Comparison of ENCODE assay signal across 14 cellular contexts in genomic region chr13:49733181-49733951, GRCh38. TPM values are rescaled to one million over a fixed set of nuclear protein-coding genes. Genes with fewer than 3 reads are reported as not detected.
DNase-seq lines count a peak whose midpoint lies in the region; ATAC-seq and TF ChIP-seq lines count a peak whose summit lies in the region.
"Had no signal": no experiment of that assay in that cellular context is flagged by ENCODE, and none has a peak within 500 bp of the region (broad histone marks: within the 10 kb centered on the region; RNA-seq: fewer than 3 reads in every experiment).

No MANE protein-coding gene starts in this region.

- no peaks in the 10 kb centered on the region for H3K4me1 Mint-ChIP-seq in natural killer cell

- peaks cover 10 to 26% of the 10 kb centered on the region in 2 experiments for H3K79me1 ChIP-seq in IMR-90 (ENCODE audit: low read depth in 1 of 2, low read length in 2 of 2)

- H3K4me3 Mint-ChIP-seq in natural killer cell: no peak overlapping the region
- H3K4me3 Mint-ChIP-seq: activated T-cell treated with anti-CD3 and anti-CD28 coated beads, Interleukin-2, amount 50 U/mL, for 72 hours had no signal

- H4K20me1 ChIP-seq in IMR-90 (ENCODE audit: insufficient read depth, low read length): peaks cover 9% of the 10 kb centered on the region

- no peaks in the 10 kb centered on the region for H3K27me3 ChIP-seq in IMR-90 (ENCODE audit: control insufficient read depth, insufficient read depth, low read length)
- no peaks in the 10 kb centered on the region for H3K27me3 ChIP-seq in lower lobe of right lung (ENCODE audit: low read depth)

- no peak overlapping the region for H2AK9ac ChIP-seq in IMR-90 (replicated peaks; ENCODE audit: low read depth, low read length, poor library complexity)

- no peaks in the 10 kb centered on the region for H3K9me3 ChIP-seq in IMR-90 (ENCODE audit: control insufficient read depth, insufficient read depth, low read length)
- no peaks in the 10 kb centered on the region for H3K9me3 ChIP-seq in lower lobe of right lung
- H3K9me3 ChIP-seq: left ventricle myocardium inferior had no signal

- no peak overlapping the region for H3K18ac ChIP-seq in IMR-90 (ENCODE audit: low read depth, low read length)

- H3K27me3 Mint-ChIP-seq in natural killer cell (ENCODE audit: low read depth in 2 of 2): no peaks in the 10 kb centered on the region

- no peak overlapping the region for H3K56ac ChIP-seq in IMR-90 (ENCODE audit: extremely low read depth, insufficient read depth, low read length)

- no peak overlapping the region for H2AFZ ChIP-seq in IMR-90 (replicated peaks; ENCODE audit: low read length, poor library complexity)

- no peak overlapping the region for H3K9ac ChIP-seq in IMR-90 (ENCODE audit: low read depth, low read length)

- no peak overlapping the region for H3K23ac ChIP-seq in IMR-90 (ENCODE audit: low read depth, low read length)

- POLR2A ChIA-PET in IMR-90 (lab: Charles Lee; ENCODE audit: unreplicated experiment): no interaction called here

- H3K4me1 ChIP-seq in IMR-90 (ENCODE audit: control insufficient read depth, insufficient read depth, low read length) (no peaks in the 10 kb centered on the region; the same call in 1 of the 2 replicates), lower lobe of right lung (no peaks in the 10 kb centered on the region)

- no peak overlapping the region for H4K8ac ChIP-seq in IMR-90 (ENCODE audit: low read depth in 2 of 2, low read length in 2 of 2)

- peaks cover 5% of the 10 kb centered on the region for H3K9me1 ChIP-seq in IMR-90 (ENCODE audit: insufficient read depth, low read length)

- no peak overlapping the region for H4K91ac ChIP-seq in IMR-90 (ENCODE audit: insufficient read depth, low read depth, low read length)

- H3K4ac ChIP-seq in IMR-90 (ENCODE audit: low read depth, low read length): no peak overlapping the region

- dilution Hi-C loops in IMR-90 (cut with HindIII; ENCODE audit: low sequenced_read_pairs, unreplicated experiment): no loop called here

- no TSS peak for BruUV-seq in IMR-90 (replicated peaks; lab: Mats Ljungman, UMichigan)

- H3K27ac ChIP-seq in IMR-90 (ENCODE audit: insufficient read depth, low read length) (no peak overlapping the region), lower lobe of right lung (peak overlapping the region; percentile 14)

- H2BK20ac ChIP-seq in IMR-90 (ENCODE audit: low read depth, low read length): no peak overlapping the region

- H3K4me2 ChIP-seq in IMR-90 (ENCODE audit: low read depth, low read length): no peak overlapping the region

- peak; percentile 9 for DNase-seq in AG20443 (ENCODE audit: low spot score)
- peak; percentile 27 for DNase-seq in IMR-90
- peak; percentile 4 for DNase-seq in dermis blood vessel endothelial cell
- DNase-seq in lower lobe of right lung: peak; percentile 52
- DNase-seq in NCI-H2196 treated with DMSO at 0.1 percent for 48 hours (lab: John Stamatoyannopoulos, UW; ENCODE audit: unreplicated experiment): no peak
- no peak for DNase-seq in epidermal melanocyte (ENCODE audit: insufficient read length, low spot score)
- no peak for DNase-seq in posterior cingulate gyrus
- no peak for DNase-seq in natural killer cell
- DNase-seq: activated CD4-positive, alpha-beta T cell treated with anti-CD3 and anti-CD28 coated beads for 4 hours; activated T-cell treated with anti-CD3 and anti-CD28 coated beads, Interleukin-2, amount 50 U/mL, for 72 hours; amniotic stem cell; DND-41; effector CD4-positive, alpha-beta T cell; left ventricle myocardium inferior had no signal

- 0 out of 2 replicates have a peak overlapping the region, but pooled peaks have one; percentile 32 for H3K14ac ChIP-seq in IMR-90 (replicated peaks; ENCODE audit: low read depth, low read length)

- no peak overlapping the region for H2BK5ac ChIP-seq in IMR-90 (ENCODE audit: low read depth, low read length, poor library complexity, severe bottlenecking)

- peaks cover 8% of the 10 kb centered on the region for H3K36me3 ChIP-seq in IMR-90 (ENCODE audit: control insufficient read depth, insufficient read depth, low read length)
- peaks cover 16% of the 10 kb centered on the region for H3K36me3 ChIP-seq in lower lobe of right lung

- H3K4me3 ChIP-seq in IMR-90 (ENCODE audit: insufficient read depth, low read depth, low read length): no peak overlapping the region
- no peak overlapping the region for H3K4me3 ChIP-seq in lower lobe of right lung
- H3K4me3 ChIP-seq: left ventricle myocardium inferior had no signal

- H3K9me3 Mint-ChIP-seq in natural killer cell: no peaks in the 10 kb centered on the region
- H3K9me3 Mint-ChIP-seq: activated T-cell treated with anti-CD3 and anti-CD28 coated beads, Interleukin-2, amount 50 U/mL, for 72 hours had no signal

- no peak overlapping the region for H2BK15ac ChIP-seq in IMR-90 (ENCODE audit: low read depth, low read length)

- TF ChIP-seq CTCF in IMR-90 (conservative IDR thresholded peaks at IDR 0.05; ENCODE audit: low read depth, low read length) (no peak), lower lobe of right lung (IDR thresholded peaks at IDR 0.05) (no peak), natural killer cell (IDR thresholded peaks at IDR 0.05) (no peak)

- H4K5ac ChIP-seq in IMR-90 (ENCODE audit: low read depth, low read length): no peak overlapping the region

- intact Hi-C loops in IMR-90 (cut with micrococcal nuclease): loop anchor here (5.0 kb wide), 1 partner anchor 34 kb away; no protein-coding TSS in a partner anchor
- intact Hi-C loops in lower lobe of right lung (cut with DNase I): no loop called here
- intact Hi-C loops in posterior cingulate gyrus (cut with DNase I): no loop called here
- intact Hi-C loops in natural killer cell (cut with micrococcal nuclease): no loop called here

- CTCF ChIA-PET in IMR-90 (lab: Yijun Ruan, JAX): interaction anchor here (0.6 kb wide), 1 partner anchor 11 kb away, joined by 4 read pairs; no protein-coding TSS in a partner anchor

- no peak for TF ChIP-seq RAD21 in IMR-90 (IDR thresholded peaks at IDR 0.05; ENCODE audit: low read length)

- in situ Hi-C loops in IMR-90 (cut with MboI; ENCODE audit: low sequenced_read_pairs): no loop called here

- no peak for ATAC-seq in IMR-90 (ENCODE audit: low read depth)
- peak; percentile 94 to 96 for ATAC-seq in lower lobe of right lung
- ATAC-seq in natural killer cell: no peak
- ATAC-seq: activated T-cell treated with anti-CD3 and anti-CD28 coated beads, Interleukin-2, amount 50 U/mL, for 72 hours had no signal

- TF ChIP-seq POLR2A in IMR-90 (IDR thresholded peaks at IDR 0.05; ENCODE audit: low read depth, low read length): no peak

- WGBS in IMR-90 (ENCODE audit: extremely low coverage in 2 of 2, insufficient read length in 1 of 2), 2 experiments: no CpG with 5 or more reads among the region's 12 CpGs

- H2BK120ac ChIP-seq in IMR-90 (ENCODE audit: low read depth, low read length): no peak overlapping the region

- no peaks in the 10 kb centered on the region for H3K36me3 Mint-ChIP-seq in natural killer cell

- no peak overlapping the region for H3K27ac Mint-ChIP-seq in natural killer cell
- H3K27ac Mint-ChIP-seq: activated T-cell treated with anti-CD3 and anti-CD28 coated beads, Interleukin-2, amount 50 U/mL, for 72 hours had no signal

- H2AK5ac ChIP-seq in IMR-90 (ENCODE audit: low read depth, low read length): peak overlapping the region; percentile 20; the same call in 1 of the 2 replicates

TF ChIP-seq in IMR-90, 13 proteins besides CTCF, POLR2A, EP300 and RAD21 (continues in another document):
- TF ChIP-seq RFX5 (IDR thresholded peaks at IDR 0.05; ENCODE audit: low read depth, low read length): no peak
- no peak for TF ChIP-seq NFE2L2 (IDR thresholded peaks at IDR 0.05; ENCODE audit: low read depth, low read length)
- no peak for TF ChIP-seq ELK1 (IDR thresholded peaks at IDR 0.05; ENCODE audit: borderline replicate concordance, low read depth, low read length)
- TF ChIP-seq USF2 (IDR thresholded peaks at IDR 0.05; ENCODE audit: low read depth, low read length): no peak
- TF ChIP-seq BHLHE40 (IDR thresholded peaks at IDR 0.05; ENCODE audit: low read depth, low read length): no peak
- TF ChIP-seq SMC3 (IDR thresholded peaks at IDR 0.05; ENCODE audit: low read depth, low read length): no peak
- no peak for TF ChIP-seq MAFK (IDR thresholded peaks at IDR 0.05; ENCODE audit: low read depth, low read length)
- TF ChIP-seq FOS (IDR thresholded peaks at IDR 0.05; ENCODE audit: low read depth, low read length): no peak
- no peak for TF ChIP-seq MAZ (IDR thresholded peaks at IDR 0.05; ENCODE audit: borderline replicate concordance, low read depth, low read length)
- no peak for TF ChIP-seq CEBPB (IDR thresholded peaks at IDR 0.05; ENCODE audit: low read depth, low read length)
- no peak for TF ChIP-seq MXI1 (IDR thresholded peaks at IDR 0.05; ENCODE audit: borderline replicate concordance, low read depth, low read length)

RNA-seq across cellular contexts. Expression of gene EBPL, which starts 42.1 kb away (rescaled TPM):
- total RNA-seq in IMR-90 (2012; rRNA removed): 57.9 and 78.6 TPM in 2 replicates
- 65.3 and 71.1 TPM in 2 replicates for polyA plus RNA-seq in IMR-90 (2012; rRNA removed)
- polyA plus RNA-seq in IMR-90 (2012; cell fraction: cytosol; rRNA removed): 69.8 and 135 TPM in 2 replicates
- 30.9 and 44.7 TPM in 2 replicates for polyA plus RNA-seq in IMR-90 (2012; cell fraction: nucleus; rRNA removed; ENCODE audit: low replicate concordance)
- total RNA-seq in dermis blood vessel endothelial cell: 99.5 and 117 TPM in 2 replicates
- total RNA-seq in lower lobe of right lung: 48.4 TPM
- total RNA-seq in natural killer cell: 10 to 100 TPM in 2 of 3 donors, 1 to 10 TPM in 1; 7.1 to 11.3 (median 10.7) TPM

RNA-seq across cellular contexts. Expression of gene KPNA3, which starts 59.1 kb away (rescaled TPM):
- 48.6 and 63.6 TPM in 2 replicates for total RNA-seq in IMR-90 (2012; rRNA removed)
- 21.1 and 25.3 TPM in 2 replicates for polyA plus RNA-seq in IMR-90 (2012; rRNA removed)
- 6.1 and 7.1 TPM in 2 replicates for polyA plus RNA-seq in IMR-90 (2012; cell fraction: cytosol; rRNA removed)
- polyA plus RNA-seq in IMR-90 (2012; cell fraction: nucleus; rRNA removed; ENCODE audit: low replicate concordance): 3.5 and 27.9 TPM in 2 replicates
- total RNA-seq in dermis blood vessel endothelial cell: 39.7 and 72.2 TPM in 2 replicates
- total RNA-seq in lower lobe of right lung: 31.9 TPM
- 10 to 100 TPM; 27.8 to 35.5 (median 29.8) TPM for total RNA-seq in natural killer cell

Comparison
In these comparisons a context has a peak if more than half of its experiments do, and no peak if none do; other contexts are left out.
1. DNase-seq: peak in AG20443 (single experiment), IMR-90 (single experiment), dermis blood vessel endothelial cell (single experiment) and lower lobe of right lung (single experiment); none in NCI-H2196 treated with DMSO at 0.1 percent for 48 hours (single experiment), epidermal melanocyte (single experiment), posterior cingulate gyrus (0 of 10) and natural killer cell (single experiment).
2. ATAC-seq: peak in lower lobe of right lung (2 of 2); none in IMR-90 (single experiment) and natural killer cell (0 of 3).